25 cellular contexts compared by ENCODE assay signal in genomic region chr1:42873670-42874069, GRCh38.
"Had no signal": no experiment of that assay in that cellular context is flagged by ENCODE, and none has a peak within 500 bp of the region (broad histone marks: within the 10 kb centered on the region; RNA-seq: fewer than 3 reads in every experiment).

No MANE protein-coding gene starts in this region.

- H3K27ac ChIP-seq: adrenal gland, colonic mucosa, SJSA1 had no signal

- H3K4me3 Mint-ChIP-seq: activated CD8-positive, alpha-beta T cell treated with anti-CD3 and anti-CD28 coated beads for 36 hours; activated naive CD8-positive, alpha-beta T cell treated with anti-CD3 and anti-CD28 coated beads, Interleukin-2, amount 10 ng/mL, durations not matched to agents 7 days and 5 days; T-helper 1 cell treated with Interleukin-12 subunit alpha and Interleukin-12 subunit beta and Interleukin-4 antibody, amounts not matched to agents 30 μg/mL and 1 μg/mL, for 36 hours had no signal

- H3K9me3 ChIP-seq: adrenal gland, colonic mucosa had no signal

- H3K27ac Mint-ChIP-seq: activated CD8-positive, alpha-beta T cell treated with anti-CD3 and anti-CD28 coated beads for 36 hours; activated naive CD8-positive, alpha-beta T cell treated with anti-CD3 and anti-CD28 coated beads, Interleukin-2, amount 10 ng/mL, durations not matched to agents 7 days and 5 days; T-helper 1 cell treated with Interleukin-12 subunit alpha and Interleukin-12 subunit beta and Interleukin-4 antibody, amounts not matched to agents 30 μg/mL and 1 μg/mL, for 36 hours had no signal

- FAIRE-seq: RCC 7860, TTC549 had no signal

- ATAC-seq: activated CD4-positive, CD25-positive, alpha-beta regulatory T cell treated with anti-CD3 and anti-CD28 coated beads, Interleukin-2, amount 50 U/mL, for 24 hours; activated CD8-positive, alpha-beta T cell treated with anti-CD3 and anti-CD28 coated beads for 36 hours; PC-3; SK-N-SH treated with all-trans-retinoic acid at 6 μM for 48 hours had no signal

- H3K4me1 ChIP-seq: adrenal gland, colonic mucosa, SJSA1 had no signal

- H3K27me3 Mint-ChIP-seq: activated CD8-positive, alpha-beta T cell treated with anti-CD3 and anti-CD28 coated beads for 36 hours had no signal

- H3K36me3 ChIP-seq: adrenal gland, colonic mucosa, SJSA1 had no signal

- H3K27me3 ChIP-seq: adrenal gland, colonic mucosa had no signal

- DNase-seq: activated CD4-positive, alpha-beta T cell treated with anti-CD3 and anti-CD28 coated beads for 4 hours; activated CD8-positive, alpha-beta memory T cell treated with anti-CD3 and anti-CD28 coated beads, Interleukin-2, amount 50 U/mL, for 4 hours; activated CD8-positive, alpha-beta T cell treated with anti-CD3 and anti-CD28 coated beads for 36 hours; activated naive CD4-positive, alpha-beta T cell treated with anti-CD3 and anti-CD28 coated beads, Interleukin-2, amount 50 U/mL, for 16 hours; activated naive CD8-positive, alpha-beta T cell treated with anti-CD3 and anti-CD28 coated beads, Interleukin-2, amount 10 ng/mL, durations not matched to agents 7 days and 5 days; adrenal gland; anterior cingulate cortex; cerebellar nuclear complex; colonic mucosa; MV-4-11; NCI-H1092 treated with DMSO at 0.1 percent for 48 hours; NCI-H1436; NCI-H1694 treated with DMSO at 0.1 percent for 48 hours; NCI-H2029 treated with DMSO at 0.1 percent for 48 hours; NCI-H510A treated with DMSO at 0.1 percent for 48 hours; NCI-H69; NK-92 treated with Interleukin-12 subunit alpha and Interleukin-12 subunit beta, amount 100 ng/mL, for 24 hours; PC-3; SHP77 had no signal

- H3K4me3 ChIP-seq: adrenal gland, colonic mucosa, SJSA1 had no signal
